18 cellular contexts compared by ENCODE assay signal in the genomic region with DNA sequence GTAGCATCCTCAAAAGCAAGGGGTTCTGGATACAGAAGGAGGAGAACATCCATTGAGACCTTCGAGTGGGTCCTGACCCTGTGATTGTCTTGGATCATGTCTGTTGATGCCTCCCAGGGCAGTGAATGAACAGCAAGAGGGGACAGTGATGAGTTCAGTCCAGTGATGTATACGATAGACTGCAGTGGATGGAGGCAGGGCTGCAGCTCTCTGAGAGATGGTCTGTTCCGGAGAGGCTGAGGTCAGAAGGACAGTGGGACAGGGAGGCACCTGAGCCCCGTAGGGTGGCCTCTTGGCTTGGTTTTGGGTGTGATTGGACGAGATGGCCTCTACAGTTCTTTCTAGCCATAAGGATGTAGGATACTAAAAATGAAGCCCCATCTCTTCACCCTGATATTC.
"Had no signal": no experiment of that assay in that cellular context is flagged by ENCODE, and none has a peak within 500 bp of the region (broad histone marks: within the 10 kb centered on the region; RNA-seq: fewer than 3 reads in every experiment).

No MANE protein-coding gene starts in this region.

- H3K36me3 Mint-ChIP-seq: activated CD4-positive, alpha-beta memory T cell treated with anti-CD3 and anti-CD28 coated beads for 36 hours had no signal

- DNase-seq: activated CD4-positive, alpha-beta T cell treated with anti-CD3 and anti-CD28 coated beads for 1 hour; activated naive CD4-positive, alpha-beta T cell treated with Interleukin-2 at 50 U/mL for 16 hours; anterior cingulate cortex; brain microvascular endothelial cell; cortex of kidney; effector CD8-positive, alpha-beta T cell; foreskin fibroblast; hypothalamus; left ventricle myocardium inferior; pancreas; stimulated activated CD4-positive, alpha-beta T cell treated with anti-CD3 and anti-CD28 coated beads, Interleukin-12 subunit alpha, Interleukin-12 subunit beta, amount 100 ng/mL, for 4 hours; stimulated activated CD4-positive, alpha-beta T cell treated with anti-CD3 and anti-CD28 coated beads, Interleukin-2, amount 100 ng/mL, for 24 hours; T-helper 9 cell; tibial artery; uterus had no signal

- H3K4me3 ChIP-seq: left ventricle myocardium inferior, pancreas, tibial artery, uterus had no signal

- H3K27me3 ChIP-seq: brain microvascular endothelial cell, pancreas, tibial artery, uterus had no signal

- H3K4me1 ChIP-seq: tibial artery, uterus had no signal

- H3K9me3 ChIP-seq: pancreas, tibial artery, uterus had no signal

- H3K36me3 ChIP-seq: brain microvascular endothelial cell, left ventricle myocardium inferior, pancreas, tibial artery, uterus had no signal

- H3K9me3 Mint-ChIP-seq: activated CD4-positive, alpha-beta memory T cell treated with anti-CD3 and anti-CD28 coated beads for 36 hours; central memory CD8-positive, alpha-beta T cell; neural crest cell had no signal

- H3K27me3 Mint-ChIP-seq: activated CD4-positive, alpha-beta memory T cell treated with anti-CD3 and anti-CD28 coated beads for 36 hours; central memory CD8-positive, alpha-beta T cell had no signal

- H3K27ac ChIP-seq: brain microvascular endothelial cell, left ventricle myocardium inferior, tibial artery, uterus had no signal

- H3K4me3 Mint-ChIP-seq: central memory CD8-positive, alpha-beta T cell; neural crest cell had no signal
